Comparison of ENCODE assay signal across 8 cellular contexts in genomic region chr4:9604596-9605155, GRCh38.
A peak's percentile ranks its signal among the peaks of the same experiment; 100 is the strongest.
DNase-seq lines count a peak whose midpoint lies in the region; ATAC-seq, FAIRE-seq and TF ChIP-seq lines count a peak whose summit lies in the region.
"Not testable (repeated sequence)": the region's sequence is repeated elsewhere in the genome, so short reads cannot be mapped to it uniquely, and the experiment has no call there.

No MANE protein-coding gene starts in this region.

- not testable (repeated sequence) for H3K56ac ChIP-seq in H9 (ENCODE audit: insufficient read length, low read depth, low read length)

- intact Hi-C loops in activated CD4-positive, alpha-beta T cell treated with anti-CD3 and anti-CD28 coated beads for 36 hours (cut with DNase I, micrococcal nuclease), result loop anchor here in 1 of 2 experiments (1.0 to 10.0 kb wide), 4 partner anchors 72 to 513 kb away; partner anchors contain the start of gene WDR1
- intact Hi-C loops in upper lobe of right lung (cut with DNase I), result not testable (repeated sequence)

- H3K4me1 ChIP-seq in H9 (ENCODE audit: insufficient read depth, low read length); upper lobe of right lung: not testable (repeated sequence)
- peaks cover 35% of the 10 kb centered on the region for H3K4me1 ChIP-seq in iPS-18a (ENCODE audit: control insufficient read depth, low read depth, low read length)

- TF ChIP-seq CTCF in H9 (conservative IDR thresholded peaks at IDR 0.05); bronchial epithelial cell (IDR thresholded peaks at IDR 0.05; ENCODE audit: insufficient read depth, low read length, severe bottlenecking); nephron (IDR thresholded peaks at IDR 0.05; ENCODE audit: unreplicated experiment in 3 of 3); upper lobe of right lung (IDR thresholded peaks at IDR 0.05): not testable (repeated sequence)

- H4K5ac ChIP-seq in H9 (ENCODE audit: insufficient read length, low read depth, low read length), result not testable (repeated sequence)

- H4K91ac ChIP-seq in H9 (ENCODE audit: insufficient read length, low read depth, low read length), result not testable (repeated sequence)

- not testable (repeated sequence) for H2BK20ac ChIP-seq in H9 (ENCODE audit: low read depth, low read length, poor library complexity, severe bottlenecking)

- H3K9me3 ChIP-seq in H9 (ENCODE audit: control insufficient read depth, low read depth, low read length); iPS-18a (ENCODE audit: control insufficient read depth, low read depth, low read length); upper lobe of right lung: not testable (repeated sequence)

- H2BK12ac ChIP-seq in H9 (ENCODE audit: insufficient read length, low read depth, low read length), result not testable (repeated sequence)

- peak overlapping the region; percentile 15 to 95 (median 78); a peak in 4 of 7 replicates for H3K27ac Mint-ChIP-seq in H9
- H3K27ac Mint-ChIP-seq in activated CD4-positive, alpha-beta T cell treated with anti-CD3 and anti-CD28 coated beads for 36 hours, result peak overlapping the region; percentile 99
- H3K27ac Mint-ChIP-seq in activated T-cell treated with anti-CD3 and anti-CD28 coated beads, Interleukin-2, amount 50 U/mL, for 72 hours, result peak overlapping the region; percentile 99
- H3K27ac Mint-ChIP-seq in nephron, result peak overlapping the region; percentile 85 to 94 (median 89)

- H3K36me3 ChIP-seq in bronchial epithelial cell (ENCODE audit: control insufficient read depth, insufficient read depth, low read length); iPS-18a (ENCODE audit: control insufficient read depth, low read depth, low read length); upper lobe of right lung: not testable (repeated sequence)

- FAIRE-seq in bronchial epithelial cell (lab: Jason Lieb, UNC), result not testable (repeated sequence)

- H3K27ac ChIP-seq in H9 (ENCODE audit: insufficient read length, low read depth, low read length); iPS-18a (ENCODE audit: low read length): not testable (repeated sequence)
- peak overlapping the region; percentile 66 for H3K27ac ChIP-seq in upper lobe of right lung

- H3K23ac ChIP-seq in H9 (ENCODE audit: insufficient read length, low read depth, low read length), result not testable (repeated sequence)

- WGBS in H9 (ENCODE audit: extremely low coverage, insufficient read length, low lambda C conversion rate), result no CpG with 5 or more reads among the region's 10 CpGs

- not testable (repeated sequence) for H4K8ac ChIP-seq in H9 (replicated peaks; ENCODE audit: insufficient read length, low read depth, low read length)

- POLR2A ChIA-PET in activated CD4-positive, alpha-beta T cell treated with anti-CD3 and anti-CD28 coated beads for 36 hours (lab: Charles Lee), result not testable (repeated sequence)

- not testable (repeated sequence) for H3K79me1 ChIP-seq in H9 (ENCODE audit: insufficient read depth, low read depth, low read length, poor library complexity, severe bottlenecking)

- DNase-seq in H9, upper lobe of right lung: not testable (repeated sequence)
- DNase-seq in activated CD4-positive, alpha-beta T cell treated with anti-CD3 and anti-CD28 coated beads for 36 hours, result peak; percentile 48
- peak; percentile 9 to 12 for DNase-seq in activated T-cell treated with anti-CD3 and anti-CD28 coated beads, Interleukin-2, amount 50 U/mL, for 72 hours
- DNase-seq in bronchial epithelial cell (ENCODE audit: low read depth), result peak; percentile 1
- DNase-seq in stimulated activated CD4-positive, alpha-beta T cell treated with anti-CD3 and anti-CD28 coated beads, Interleukin-15, amount 100 ng/mL, for 48 hours (ENCODE audit: low read depth in 2 of 2), result peak; percentile 9 to 10

- not testable (repeated sequence) for H3K9ac ChIP-seq in H9 (ENCODE audit: extremely low read depth, insufficient read length, low read length)
- H3K9ac ChIP-seq in iPS-18a (ENCODE audit: low read length), result peak overlapping the region; percentile 28

- not testable (repeated sequence) for H2AFZ ChIP-seq in H9 (ENCODE audit: low read length)

- H3K14ac ChIP-seq in H9 (ENCODE audit: insufficient read depth, low read length), result not testable (repeated sequence)

- H3K4me3 ChIP-seq in bronchial epithelial cell (ENCODE audit: low read depth, low read length); iPS-18a (ENCODE audit: low read length): not testable (repeated sequence)
- H3K4me3 ChIP-seq in upper lobe of right lung, result peak overlapping the region; percentile 30

- H3K36me3 Mint-ChIP-seq in H9 (ENCODE audit: insufficient read depth in 1 of 3, low read depth in 3 of 3); activated CD4-positive, alpha-beta T cell treated with anti-CD3 and anti-CD28 coated beads for 36 hours (ENCODE audit: low read depth); activated T-cell treated with anti-CD3 and anti-CD28 coated beads, Interleukin-2, amount 50 U/mL, for 72 hours (ENCODE audit: insufficient read depth in 2 of 2); nephron (ENCODE audit: low read depth): not testable (repeated sequence)

- not testable (repeated sequence) for H3T11ph ChIP-seq in H9 (ENCODE audit: low read length)

- H2BK15ac ChIP-seq in H9 (ENCODE audit: low read depth, low read length), result not testable (repeated sequence)

- H3K23me2 ChIP-seq in H9 (ENCODE audit: insufficient read length, low read depth, low read length, poor library complexity, severe bottlenecking), result not testable (repeated sequence)

- ATAC-seq in activated CD4-positive, alpha-beta T cell treated with anti-CD3 and anti-CD28 coated beads for 36 hours; activated T-cell treated with anti-CD3 and anti-CD28 coated beads, Interleukin-2, amount 50 U/mL, for 72 hours (replicated peaks in 1 of 2); upper lobe of right lung: not testable (repeated sequence)

- not testable (repeated sequence) for H2BK5ac ChIP-seq in H9 (ENCODE audit: insufficient read length, low read length)

- H3K9me3 Mint-ChIP-seq in H9; activated CD4-positive, alpha-beta T cell treated with anti-CD3 and anti-CD28 coated beads for 36 hours (ENCODE audit: low read depth); activated T-cell treated with anti-CD3 and anti-CD28 coated beads, Interleukin-2, amount 50 U/mL, for 72 hours; nephron: not testable (repeated sequence)

- H3K18ac ChIP-seq in H9 (ENCODE audit: insufficient read length, low read depth, low read length), result not testable (repeated sequence)

- not testable (repeated sequence) for H3K27me3 Mint-ChIP-seq in H9 (ENCODE audit: low read depth); activated CD4-positive, alpha-beta T cell treated with anti-CD3 and anti-CD28 coated beads for 36 hours; activated T-cell treated with anti-CD3 and anti-CD28 coated beads, Interleukin-2, amount 50 U/mL, for 72 hours (ENCODE audit: low read depth); nephron (ENCODE audit: low read depth)

- CTCF ChIA-PET in activated CD4-positive, alpha-beta T cell treated with anti-CD3 and anti-CD28 coated beads for 36 hours (lab: Charles Lee), result interaction anchor here (1.5 kb wide), 1 partner anchor 72 kb away, joined by 4 read pairs; no protein-coding TSS in a partner anchor

- H3K79me2 ChIP-seq in H9 (ENCODE audit: insufficient read depth, low read length), result not testable (repeated sequence)

- H3K4me2 ChIP-seq in H9 (ENCODE audit: insufficient read depth, insufficient read length, low read length), result not testable (repeated sequence)

- H2AK5ac ChIP-seq in H9 (ENCODE audit: insufficient read length, low read length), result not testable (repeated sequence)

- not testable (repeated sequence) for H2BK120ac ChIP-seq in H9 (ENCODE audit: low read depth, low read length, poor library complexity, severe bottlenecking)

- H3K27me3 ChIP-seq in H9 (ENCODE audit: insufficient read depth, low read length); bronchial epithelial cell (ENCODE audit: control insufficient read depth, insufficient read depth, low read length); iPS-18a (ENCODE audit: control insufficient read depth, insufficient read depth, low read length); upper lobe of right lung: not testable (repeated sequence)

- H3K4ac ChIP-seq in H9 (ENCODE audit: low read depth, low read length), result not testable (repeated sequence)

- not testable (repeated sequence) for H3K4me3 Mint-ChIP-seq in H9
- peak overlapping the region; percentile 82 for H3K4me3 Mint-ChIP-seq in activated CD4-positive, alpha-beta T cell treated with anti-CD3 and anti-CD28 coated beads for 36 hours
- peak overlapping the region; percentile 78 to 100 for H3K4me3 Mint-ChIP-seq in activated T-cell treated with anti-CD3 and anti-CD28 coated beads, Interleukin-2, amount 50 U/mL, for 72 hours
- H3K4me3 Mint-ChIP-seq in nephron, result peak overlapping the region; percentile 60 to 84 (median 79)

- peaks cover 55 to 62% of the 10 kb centered on the region in 2 experiments for H3K4me1 Mint-ChIP-seq in H9
- H3K4me1 Mint-ChIP-seq in activated CD4-positive, alpha-beta T cell treated with anti-CD3 and anti-CD28 coated beads for 36 hours, result peaks cover 55% of the 10 kb centered on the region
- H3K4me1 Mint-ChIP-seq in activated T-cell treated with anti-CD3 and anti-CD28 coated beads, Interleukin-2, amount 50 U/mL, for 72 hours (ENCODE audit: low read depth), result peaks cover 58% of the 10 kb centered on the region
- H3K4me1 Mint-ChIP-seq in nephron, result peaks cover 47% of the 10 kb centered on the region

- H4K20me1 ChIP-seq in H9 (ENCODE audit: control insufficient read depth, insufficient read depth, insufficient read length), result not testable (repeated sequence)
